In genomic region chr4:184479516-184479950, GRCh38 we compare ENCODE assay signal across 16 cellular contexts. TPM values are rescaled to one million over a fixed set of nuclear protein-coding genes. Genes with fewer than 3 reads are reported as not detected.
A peak's percentile ranks its signal among the peaks of the same experiment; 100 is the strongest.
DNase-seq lines count a peak whose midpoint lies in the region; ATAC-seq and TF ChIP-seq lines count a peak whose summit lies in the region.
"Had no signal": no experiment of that assay in that cellular context is flagged by ENCODE, and none has a peak within 500 bp of the region (broad histone marks: within the 10 kb centered on the region; RNA-seq: fewer than 3 reads in every experiment).

No MANE protein-coding gene starts in this region.

- H3K9me3 Mint-ChIP-seq in activated CD4-positive, alpha-beta T cell treated with anti-CD3 and anti-CD28 coated beads, Interleukin-2, amount 10 ng/mL, durations not matched to agents 24 days and 14 days: peaks cover 13% of the 10 kb centered on the region
- H3K9me3 Mint-ChIP-seq in activated CD4-positive, alpha-beta T cell treated with anti-CD3 and anti-CD28 coated beads, Interleukin-2, amount 10 ng/mL, durations not matched to agents 7 days and 5 days: peaks cover 15% of the 10 kb centered on the region
- H3K9me3 Mint-ChIP-seq in progenitor cell of endocrine pancreas (ENCODE audit: low read depth) (no peaks in the 10 kb centered on the region), T-cell (no peaks in the 10 kb centered on the region)
- H3K9me3 Mint-ChIP-seq: activated T-helper 17 cell treated with anti-CD3 and anti-CD28 coated beads, Interleukin-2, amount 50 U/mL, for 72 hours; CD4-positive, alpha-beta T cell; stimulated activated effector memory CD8-positive, alpha-beta T cell treated with anti-CD3 and anti-CD28 coated beads, Interleukin-12 subunit alpha, Interleukin-12 subunit beta, amount 100 ng/mL, for 72 hours had no signal

- TF ChIP-seq CTCF in dorsolateral prefrontal cortex (IDR thresholded peaks at IDR 0.05 in 54 of 56, conservative IDR thresholded peaks at IDR 0.05 in 2 of 56; ENCODE audit: low read depth in 1 of 56, partially characterized antibody in 56 of 56): no peak
- no peak for TF ChIP-seq CTCF in progenitor cell of endocrine pancreas (IDR thresholded peaks at IDR 0.05; ENCODE audit: unreplicated experiment)

- H3K27me3 ChIP-seq in dorsolateral prefrontal cortex: no peaks in the 10 kb centered on the region
- H3K27me3 ChIP-seq: ovary had no signal

- peak overlapping the region in 54 of 59 donors; percentile 22 to 100 (median 98) for H3K27ac ChIP-seq in dorsolateral prefrontal cortex
- H3K27ac ChIP-seq: KMS-11, ovary had no signal

- DNase-seq in activated CD4-positive, alpha-beta T cell treated with anti-CD3 and anti-CD28 coated beads, Interleukin-2, amount 10 ng/mL, durations not matched to agents 24 days and 14 days: no peak
- no peak for DNase-seq in activated CD4-positive, alpha-beta T cell treated with anti-CD3 and anti-CD28 coated beads, Interleukin-2, amount 10 ng/mL, durations not matched to agents 7 days and 5 days
- DNase-seq in NOMO-1 treated with DMSO at 0.1 percent for 48 hours (lab: John Stamatoyannopoulos, UW; ENCODE audit: unreplicated experiment): peak; percentile 51
- no peak for DNase-seq in dorsolateral prefrontal cortex
- DNase-seq in stromal cell of bone marrow (ENCODE audit: low read depth): peak; percentile 38
- no peak for DNase-seq in progenitor cell of endocrine pancreas (ENCODE audit: low spot score, unreplicated experiment)
- no peak for DNase-seq in NCI-H1105 treated with DMSO at 0.1 percent for 48 hours (lab: John Stamatoyannopoulos, UW)
- DNase-seq in T-cell: no peak
- DNase-seq: activated CD4-positive, alpha-beta T cell treated with anti-CD3 and anti-CD28 coated beads, Interleukin-2, amount 50 U/mL, for 4 hours; CD4-positive, alpha-beta T cell; OCI-M1; ovary; small intestine had no signal

- no peak for ATAC-seq in T-cell (replicated peaks in 1 of 4)
- ATAC-seq: activated T-helper 17 cell treated with anti-CD3 and anti-CD28 coated beads, Interleukin-2, amount 50 U/mL, for 72 hours; stimulated activated effector memory CD8-positive, alpha-beta T cell treated with anti-CD3 and anti-CD28 coated beads, Interleukin-12 subunit alpha, Interleukin-12 subunit beta, amount 100 ng/mL, for 72 hours had no signal

- peak overlapping the region; percentile 62 for H3K27ac Mint-ChIP-seq in activated CD4-positive, alpha-beta T cell treated with anti-CD3 and anti-CD28 coated beads, Interleukin-2, amount 10 ng/mL, durations not matched to agents 24 days and 14 days
- H3K27ac Mint-ChIP-seq in activated CD4-positive, alpha-beta T cell treated with anti-CD3 and anti-CD28 coated beads, Interleukin-2, amount 10 ng/mL, durations not matched to agents 7 days and 5 days: no peak overlapping the region
- H3K27ac Mint-ChIP-seq in progenitor cell of endocrine pancreas (no peak overlapping the region), T-cell (peak overlapping the region in 1 of 2 donors; percentile 41)
- H3K27ac Mint-ChIP-seq: activated T-helper 17 cell treated with anti-CD3 and anti-CD28 coated beads, Interleukin-2, amount 50 U/mL, for 72 hours; stimulated activated effector memory CD8-positive, alpha-beta T cell treated with anti-CD3 and anti-CD28 coated beads, Interleukin-12 subunit alpha, Interleukin-12 subunit beta, amount 100 ng/mL, for 72 hours had no signal

- H3K36me3 Mint-ChIP-seq in activated CD4-positive, alpha-beta T cell treated with anti-CD3 and anti-CD28 coated beads, Interleukin-2, amount 10 ng/mL, durations not matched to agents 24 days and 14 days (ENCODE audit: low read depth): peaks cover 43% of the 10 kb centered on the region
- H3K36me3 Mint-ChIP-seq in activated CD4-positive, alpha-beta T cell treated with anti-CD3 and anti-CD28 coated beads, Interleukin-2, amount 10 ng/mL, durations not matched to agents 7 days and 5 days (ENCODE audit: low read depth): peaks cover 44% of the 10 kb centered on the region
- H3K36me3 Mint-ChIP-seq in progenitor cell of endocrine pancreas (ENCODE audit: insufficient read depth) (no peaks in the 10 kb centered on the region), T-cell (peaks cover 18% of the 10 kb centered on the region)

- H3K27me3 Mint-ChIP-seq in activated CD4-positive, alpha-beta T cell treated with anti-CD3 and anti-CD28 coated beads, Interleukin-2, amount 10 ng/mL, durations not matched to agents 24 days and 14 days: no peaks in the 10 kb centered on the region
- H3K27me3 Mint-ChIP-seq in activated CD4-positive, alpha-beta T cell treated with anti-CD3 and anti-CD28 coated beads, Interleukin-2, amount 10 ng/mL, durations not matched to agents 7 days and 5 days: no peaks in the 10 kb centered on the region
- H3K27me3 Mint-ChIP-seq in progenitor cell of endocrine pancreas (no peaks in the 10 kb centered on the region), T-cell (no peaks in the 10 kb centered on the region)
- H3K27me3 Mint-ChIP-seq: activated T-helper 17 cell treated with anti-CD3 and anti-CD28 coated beads, Interleukin-2, amount 50 U/mL, for 72 hours; CD4-positive, alpha-beta T cell had no signal

- CTCF ChIA-PET in activated CD4-positive, alpha-beta T cell treated with anti-CD3 and anti-CD28 coated beads, Interleukin-2, amount 10 ng/mL, durations not matched to agents 7 days and 5 days (lab: Charles Lee): interaction anchor here (0.9 to 2.0 kb wide), 2 partner anchors 11 to 27 kb away, joined by 3 to 5 read pairs; no protein-coding TSS in a partner anchor
- CTCF ChIA-PET in T-cell (lab: Charles Lee): no interaction called here

- no peak overlapping the region for H3K4me3 ChIP-seq in dorsolateral prefrontal cortex
- H3K4me3 ChIP-seq: ovary had no signal

- H3K4me3 Mint-ChIP-seq in activated CD4-positive, alpha-beta T cell treated with anti-CD3 and anti-CD28 coated beads, Interleukin-2, amount 10 ng/mL, durations not matched to agents 24 days and 14 days: no peak overlapping the region
- no peak overlapping the region for H3K4me3 Mint-ChIP-seq in activated CD4-positive, alpha-beta T cell treated with anti-CD3 and anti-CD28 coated beads, Interleukin-2, amount 10 ng/mL, durations not matched to agents 7 days and 5 days
- H3K4me3 Mint-ChIP-seq in progenitor cell of endocrine pancreas (ENCODE audit: low read depth) (no peak overlapping the region), T-cell (no peak overlapping the region)
- H3K4me3 Mint-ChIP-seq: activated T-helper 17 cell treated with anti-CD3 and anti-CD28 coated beads, Interleukin-2, amount 50 U/mL, for 72 hours; stimulated activated effector memory CD8-positive, alpha-beta T cell treated with anti-CD3 and anti-CD28 coated beads, Interleukin-12 subunit alpha, Interleukin-12 subunit beta, amount 100 ng/mL, for 72 hours had no signal

- peaks cover 53% of the 10 kb centered on the region for H3K4me1 Mint-ChIP-seq in activated CD4-positive, alpha-beta T cell treated with anti-CD3 and anti-CD28 coated beads, Interleukin-2, amount 10 ng/mL, durations not matched to agents 24 days and 14 days
- H3K4me1 Mint-ChIP-seq in activated CD4-positive, alpha-beta T cell treated with anti-CD3 and anti-CD28 coated beads, Interleukin-2, amount 10 ng/mL, durations not matched to agents 7 days and 5 days: peaks cover 42% of the 10 kb centered on the region
- H3K4me1 Mint-ChIP-seq in progenitor cell of endocrine pancreas (ENCODE audit: low read depth) (peaks cover 18% of the 10 kb centered on the region), T-cell (peaks cover 49 to 66% (median 61%) of the 10 kb centered on the region in 3 donors)

- POLR2A ChIA-PET in activated CD4-positive, alpha-beta T cell treated with anti-CD3 and anti-CD28 coated beads, Interleukin-2, amount 10 ng/mL, durations not matched to agents 7 days and 5 days (lab: Charles Lee): no interaction called here
- POLR2A ChIA-PET in T-cell (lab: Charles Lee): no interaction called here

- intact Hi-C loops in activated CD4-positive, alpha-beta T cell treated with anti-CD3 and anti-CD28 coated beads, Interleukin-2, amount 10 ng/mL, durations not matched to agents 24 days and 14 days (cut with micrococcal nuclease): loop anchor here (10.0 kb wide), 1 partner anchor 345 kb away; the partner anchor contains the start of gene ACSL1
- intact Hi-C loops in dorsolateral prefrontal cortex (cut with DNase I): loop anchor here in 1 of 2 donors (5.0 to 10.0 kb wide), 2 partner anchors 33 to 65 kb away; no protein-coding TSS in a partner anchor

RNA-seq across cellular contexts. Expression of gene IRF2, which starts 5.2 kb away (rescaled TPM):
- 48.7 and 50.0 TPM in 2 replicates for total RNA-seq in activated CD4-positive, alpha-beta T cell treated with anti-CD3 and anti-CD28 coated beads, Interleukin-2, amount 10 ng/mL, durations not matched to agents 24 days and 14 days
- total RNA-seq in activated CD4-positive, alpha-beta T cell treated with anti-CD3 and anti-CD28 coated beads, Interleukin-2, amount 10 ng/mL, durations not matched to agents 7 days and 5 days: 10 to 100 TPM; 82.1 to 84.3 TPM
- 10 to 100 TPM; 18.8 to 61.7 (median 33.1) TPM for total RNA-seq in dorsolateral prefrontal cortex
- 14.3 and 19.1 TPM in 2 replicates for total RNA-seq in progenitor cell of endocrine pancreas
- 10 to 100 TPM; 45.5 to 73.4 (median 59.1) TPM for total RNA-seq in T-cell

Comparison
In these comparisons a context has a peak if more than half of its experiments do, and no peak if none do; other contexts are left out.
1. DNase-seq: peak in NOMO-1 treated with DMSO at 0.1 percent for 48 hours (single experiment) and stromal cell of bone marrow (single experiment); none in activated CD4-positive, alpha-beta T cell treated with anti-CD3 and anti-CD28 coated beads, Interleukin-2, amount 10 ng/mL, durations not matched to agents 24 days and 14 days (single experiment), activated CD4-positive, alpha-beta T cell treated with anti-CD3 and anti-CD28 coated beads, Interleukin-2, amount 10 ng/mL, durations not matched to agents 7 days and 5 days (single experiment), dorsolateral prefrontal cortex (0 of 10), progenitor cell of endocrine pancreas (single experiment), NCI-H1105 treated with DMSO at 0.1 percent for 48 hours (single experiment) and T-cell (0 of 34).